ENCODE assay signal across 9 cellular contexts in the genomic region with DNA sequence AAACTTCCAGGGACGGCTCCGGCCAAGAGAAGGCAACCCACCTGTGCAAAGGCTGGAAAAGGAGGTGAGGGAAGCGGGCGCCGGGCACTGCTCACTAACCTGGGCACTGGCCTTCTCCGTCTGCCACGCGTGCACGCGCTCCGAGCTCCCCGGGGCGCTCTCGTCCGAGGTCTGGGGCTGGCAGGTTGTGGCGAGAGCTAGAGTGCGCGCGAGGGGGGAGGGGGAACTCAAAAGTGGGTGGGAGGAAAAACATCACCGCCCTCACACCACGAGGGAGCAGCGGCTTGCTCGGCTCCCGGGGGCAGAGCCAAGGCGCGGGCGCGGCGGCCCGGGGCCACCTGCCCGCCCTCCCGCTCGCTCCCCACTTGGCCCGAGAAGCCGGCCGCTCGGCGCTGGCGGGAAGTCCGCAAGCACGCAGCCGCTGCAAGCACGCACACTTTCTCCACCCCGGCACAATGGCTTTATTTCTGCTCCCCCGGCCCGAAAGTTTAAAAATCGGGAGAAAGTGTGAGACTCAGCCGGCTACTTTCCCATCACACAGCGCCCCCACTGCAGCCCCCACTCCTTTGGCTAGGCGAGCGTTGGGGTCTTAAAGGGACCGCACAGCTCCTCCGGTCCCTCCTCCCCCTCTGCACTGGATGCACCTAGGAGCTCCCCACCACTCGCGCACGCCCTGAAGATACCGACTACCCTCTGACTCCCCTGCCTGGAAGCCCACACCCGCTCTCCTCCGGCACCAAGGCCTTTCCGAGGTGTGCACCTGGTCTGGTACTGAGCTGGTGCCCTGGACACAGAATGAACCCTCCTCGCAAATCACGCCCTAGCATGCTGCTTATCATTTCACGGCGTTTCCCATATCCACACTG. TPM values are rescaled to one million over a fixed set of nuclear protein-coding genes. Genes with fewer than 3 reads are reported as not detected.
A peak's percentile ranks its signal among the peaks of the same experiment; 100 is the strongest.
DNase-seq lines count a peak whose midpoint lies in the region; ATAC-seq, FAIRE-seq and TF ChIP-seq lines count a peak whose summit lies in the region.
"Had no signal": no experiment of that assay in that cellular context is flagged by ENCODE, and none has a peak within 500 bp of the region (broad histone marks: within the 10 kb centered on the region; RNA-seq: fewer than 3 reads in every experiment).

A gene with protein sequence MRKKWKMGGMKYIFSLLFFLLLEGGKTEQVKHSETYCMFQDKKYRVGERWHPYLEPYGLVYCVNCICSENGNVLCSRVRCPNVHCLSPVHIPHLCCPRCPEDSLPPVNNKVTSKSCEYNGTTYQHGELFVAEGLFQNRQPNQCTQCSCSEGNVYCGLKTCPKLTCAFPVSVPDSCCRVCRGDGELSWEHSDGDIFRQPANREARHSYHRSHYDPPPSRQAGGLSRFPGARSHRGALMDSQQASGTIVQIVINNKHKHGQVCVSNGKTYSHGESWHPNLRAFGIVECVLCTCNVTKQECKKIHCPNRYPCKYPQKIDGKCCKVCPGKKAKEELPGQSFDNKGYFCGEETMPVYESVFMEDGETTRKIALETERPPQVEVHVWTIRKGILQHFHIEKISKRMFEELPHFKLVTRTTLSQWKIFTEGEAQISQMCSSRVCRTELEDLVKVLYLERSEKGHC (minus strand): TSS at position 173 of the 866 bp plus-strand sequence. CDS start 3,636 bp downstream, outside the sequence.

- H3K27me3 Mint-ChIP-seq in naive thymus-derived CD8-positive, alpha-beta T cell = peaks cover 6 to 19% (median 15%) of the 10 kb centered on the region in 5 donors

- H3K4me3 ChIP-seq in esophagus (ENCODE audit: low read depth in 1 of 2, low read length in 2 of 2) (peak within 1 kb of the TSS; percentile 11 to 30), small intestine (ENCODE audit: low read depth in 1 of 2, low read length in 2 of 2) (no peak within 1 kb of the TSS)

- FAIRE-seq in small intestine (lab: Jason Lieb, UNC) = no peak
- FAIRE-seq: endothelial cell of umbilical vein had no signal

- POLR2A ChIA-PET in naive thymus-derived CD8-positive, alpha-beta T cell (lab: Charles Lee) = no interaction called here

- WGBS in esophagus, 2 donors = 5 to 28% methylated on average over 38 to 64 of the region's 64 CpGs
- 4 to 29% (median 17%) methylated on average over 39 to 64 of the region's 64 CpGs for WGBS in small intestine, 3 donors

- H3K4me1 ChIP-seq in esophagus (ENCODE audit: control insufficient read depth in 2 of 2, insufficient read depth in 2 of 2, low read length in 1 of 2) (no peaks in the 10 kb centered on the region), small intestine (ENCODE audit: control insufficient read depth in 2 of 2, insufficient read depth in 1 of 2, low read depth in 1 of 2, low read length in 1 of 2) (no peaks in the 10 kb centered on the region)

- peaks cover 0 to 2% of the 10 kb centered on the region in 2 donors for H3K9me3 ChIP-seq in esophagus (ENCODE audit: control insufficient read depth in 2 of 2, insufficient read depth in 1 of 2, low read depth in 1 of 2, low read length in 1 of 2)
- H3K9me3 ChIP-seq in small intestine (ENCODE audit: control insufficient read depth, low read depth) = no peaks in the 10 kb centered on the region

- H3K27ac Mint-ChIP-seq in naive thymus-derived CD8-positive, alpha-beta T cell = peak within 1 kb of the TSS in 1 of 10 donors; percentile 77

- peaks cover 0 to 14% of the 10 kb centered on the region in 2 donors for H3K27me3 ChIP-seq in esophagus (ENCODE audit: control insufficient read depth in 1 of 2, insufficient read depth in 2 of 2, low read length in 2 of 2)
- peaks cover 0 to 3% of the 10 kb centered on the region in 2 donors for H3K27me3 ChIP-seq in small intestine (ENCODE audit: control insufficient read depth in 2 of 2, insufficient read depth in 2 of 2, low read length in 2 of 2)

- H3K9me3 Mint-ChIP-seq in naive thymus-derived CD8-positive, alpha-beta T cell = peaks cover 0 to 2% (median 0%) of the 10 kb centered on the region in 9 donors

- DNase-seq in NCI-H69 (lab: John Stamatoyannopoulos, UW) (peak; percentile 91), GM20000 (ENCODE audit: low spot score) (no peak), middle frontal gyrus (ENCODE audit: extremely low spot score, low spot score) (no peak), small intestine (no peak), pons (ENCODE audit: low spot score) (no peak)
- no peak for DNase-seq in naive thymus-derived CD8-positive, alpha-beta T cell

- peaks cover 1 to 5% (median 3%) of the 10 kb centered on the region in 4 donors for H3K4me1 Mint-ChIP-seq in naive thymus-derived CD8-positive, alpha-beta T cell

- H3K36me3 ChIP-seq in esophagus (ENCODE audit: control insufficient read depth in 2 of 2, insufficient read depth in 2 of 2, low read length in 1 of 2) (no peaks in the 10 kb centered on the region), small intestine (ENCODE audit: control insufficient read depth in 2 of 2, insufficient read depth in 2 of 2, low read length in 2 of 2) (no peaks in the 10 kb centered on the region)

- peak within 1 kb of the TSS in 7 of 10 donors; percentile 7 to 48 (median 34) for H3K4me3 Mint-ChIP-seq in naive thymus-derived CD8-positive, alpha-beta T cell

- H3K36me3 Mint-ChIP-seq in naive thymus-derived CD8-positive, alpha-beta T cell = no peaks in the 10 kb centered on the region

- H3K27ac ChIP-seq in esophagus (ENCODE audit: low read depth in 2 of 2, low read length in 1 of 2) = no peak within 1 kb of the TSS
- H3K27ac ChIP-seq in small intestine (ENCODE audit: low read depth in 1 of 2, low read length in 1 of 2) = no peak within 1 kb of the TSS

- no peak for TF ChIP-seq CTCF in GM20000 (IDR thresholded peaks at IDR 0.05; ENCODE audit: extremely low read depth, missing control alignments)

- ATAC-seq in GM18511 (IDR thresholded peaks at IDR 0.05; ENCODE audit: unreplicated experiment) = peak; percentile 48
- ATAC-seq in naive thymus-derived CD8-positive, alpha-beta T cell = no peak

RNA-seq across cellular contexts. Expression of the gene that starts here (rescaled TPM):
- polyA plus RNA-seq in esophagus (10 to 100 TPM in 1 of 2 donors, 1 to 10 TPM in 1; 3.8 to 12.3 TPM), small intestine (10 to 100 TPM in 1 of 3 donors, under 1 TPM in 2; 0.45 to 26.9 (median 0.81) TPM)
- not detected for total RNA-seq in naive thymus-derived CD8-positive, alpha-beta T cell
- not detected for polyA plus RNA-seq in naive thymus-derived CD8-positive, alpha-beta T cell
- total RNA-seq: endothelial cell of umbilical vein had no signal
- polyA plus RNA-seq: endothelial cell of umbilical vein had no signal

Comparison
In these comparisons a context has a peak if more than half of its experiments do, and no peak if none do; other contexts are left out.
1. H3K4me3 ChIP-seq: peak in esophagus (2 of 2); none in small intestine (0 of 2).